ENCODE assay signal across 1 cellular context in the genomic region with DNA sequence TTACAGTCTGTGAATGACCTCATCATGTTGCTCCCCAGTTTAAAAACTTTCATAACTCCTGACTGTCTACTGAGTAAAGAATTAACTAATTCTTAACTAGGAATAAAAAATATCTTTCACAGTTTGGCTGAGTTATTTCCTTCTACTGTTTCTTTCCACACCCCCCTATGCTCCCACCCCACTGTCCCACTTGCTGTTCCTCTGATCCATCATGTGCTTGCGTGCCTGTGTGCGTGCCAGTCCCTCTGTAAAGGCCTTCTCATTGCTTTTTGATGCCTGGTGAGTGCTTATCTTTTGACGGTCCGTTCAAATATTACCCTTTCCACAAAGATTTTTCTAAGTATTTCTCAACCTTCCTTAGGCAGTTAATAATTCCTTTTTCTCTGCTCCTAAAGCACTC.
TF ChIP-seq lines count a peak whose summit lies in the region.

No MANE protein-coding gene starts in this region.

TF ChIP-seq in WTC11, 78 proteins besides CTCF, POLR2A, EP300 and RAD21 (continued from another document):
- TF ChIP-seq, protein P1, sequence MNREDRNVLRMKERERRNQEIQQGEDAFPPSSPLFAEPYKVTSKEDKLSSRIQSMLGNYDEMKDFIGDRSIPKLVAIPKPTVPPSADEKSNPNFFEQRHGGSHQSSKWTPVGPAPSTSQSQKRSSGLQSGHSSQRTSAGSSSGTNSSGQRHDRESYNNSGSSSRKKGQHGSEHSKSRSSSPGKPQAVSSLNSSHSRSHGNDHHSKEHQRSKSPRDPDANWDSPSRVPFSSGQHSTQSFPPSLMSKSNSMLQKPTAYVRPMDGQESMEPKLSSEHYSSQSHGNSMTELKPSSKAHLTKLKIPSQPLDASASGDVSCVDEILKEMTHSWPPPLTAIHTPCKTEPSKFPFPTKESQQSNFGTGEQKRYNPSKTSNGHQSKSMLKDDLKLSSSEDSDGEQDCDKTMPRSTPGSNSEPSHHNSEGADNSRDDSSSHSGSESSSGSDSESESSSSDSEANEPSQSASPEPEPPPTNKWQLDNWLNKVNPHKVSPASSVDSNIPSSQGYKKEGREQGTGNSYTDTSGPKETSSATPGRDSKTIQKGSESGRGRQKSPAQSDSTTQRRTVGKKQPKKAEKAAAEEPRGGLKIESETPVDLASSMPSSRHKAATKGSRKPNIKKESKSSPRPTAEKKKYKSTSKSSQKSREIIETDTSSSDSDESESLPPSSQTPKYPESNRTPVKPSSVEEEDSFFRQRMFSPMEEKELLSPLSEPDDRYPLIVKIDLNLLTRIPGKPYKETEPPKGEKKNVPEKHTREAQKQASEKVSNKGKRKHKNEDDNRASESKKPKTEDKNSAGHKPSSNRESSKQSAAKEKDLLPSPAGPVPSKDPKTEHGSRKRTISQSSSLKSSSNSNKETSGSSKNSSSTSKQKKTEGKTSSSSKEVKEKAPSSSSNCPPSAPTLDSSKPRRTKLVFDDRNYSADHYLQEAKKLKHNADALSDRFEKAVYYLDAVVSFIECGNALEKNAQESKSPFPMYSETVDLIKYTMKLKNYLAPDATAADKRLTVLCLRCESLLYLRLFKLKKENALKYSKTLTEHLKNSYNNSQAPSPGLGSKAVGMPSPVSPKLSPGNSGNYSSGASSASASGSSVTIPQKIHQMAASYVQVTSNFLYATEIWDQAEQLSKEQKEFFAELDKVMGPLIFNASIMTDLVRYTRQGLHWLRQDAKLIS (CRISPR knock-in tag; IDR thresholded peaks at IDR 0.05; ENCODE audit: borderline replicate concordance): no peak
- TF ChIP-seq NFYB (CRISPR knock-in tag; conservative IDR thresholded peaks at IDR 0.05; ENCODE audit: low read depth): no peak
- no peak for TF ChIP-seq NR2C2 (CRISPR knock-in tag; IDR thresholded peaks at IDR 0.05)
- TF ChIP-seq GTF2I (CRISPR knock-in tag; conservative IDR thresholded peaks at IDR 0.05): no peak
- no peak for TF ChIP-seq IRF2 (CRISPR knock-in tag; IDR thresholded peaks at IDR 0.05; ENCODE audit: borderline replicate concordance, low read depth)
- TF ChIP-seq, protein P2, sequence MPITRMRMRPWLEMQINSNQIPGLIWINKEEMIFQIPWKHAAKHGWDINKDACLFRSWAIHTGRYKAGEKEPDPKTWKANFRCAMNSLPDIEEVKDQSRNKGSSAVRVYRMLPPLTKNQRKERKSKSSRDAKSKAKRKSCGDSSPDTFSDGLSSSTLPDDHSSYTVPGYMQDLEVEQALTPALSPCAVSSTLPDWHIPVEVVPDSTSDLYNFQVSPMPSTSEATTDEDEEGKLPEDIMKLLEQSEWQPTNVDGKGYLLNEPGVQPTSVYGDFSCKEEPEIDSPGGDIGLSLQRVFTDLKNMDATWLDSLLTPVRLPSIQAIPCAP (CRISPR knock-in tag; IDR thresholded peaks at IDR 0.05): no peak
- no peak for TF ChIP-seq FOXP1 (CRISPR knock-in tag; IDR thresholded peaks at IDR 0.05; ENCODE audit: borderline replicate concordance)
- TF ChIP-seq, protein P3, sequence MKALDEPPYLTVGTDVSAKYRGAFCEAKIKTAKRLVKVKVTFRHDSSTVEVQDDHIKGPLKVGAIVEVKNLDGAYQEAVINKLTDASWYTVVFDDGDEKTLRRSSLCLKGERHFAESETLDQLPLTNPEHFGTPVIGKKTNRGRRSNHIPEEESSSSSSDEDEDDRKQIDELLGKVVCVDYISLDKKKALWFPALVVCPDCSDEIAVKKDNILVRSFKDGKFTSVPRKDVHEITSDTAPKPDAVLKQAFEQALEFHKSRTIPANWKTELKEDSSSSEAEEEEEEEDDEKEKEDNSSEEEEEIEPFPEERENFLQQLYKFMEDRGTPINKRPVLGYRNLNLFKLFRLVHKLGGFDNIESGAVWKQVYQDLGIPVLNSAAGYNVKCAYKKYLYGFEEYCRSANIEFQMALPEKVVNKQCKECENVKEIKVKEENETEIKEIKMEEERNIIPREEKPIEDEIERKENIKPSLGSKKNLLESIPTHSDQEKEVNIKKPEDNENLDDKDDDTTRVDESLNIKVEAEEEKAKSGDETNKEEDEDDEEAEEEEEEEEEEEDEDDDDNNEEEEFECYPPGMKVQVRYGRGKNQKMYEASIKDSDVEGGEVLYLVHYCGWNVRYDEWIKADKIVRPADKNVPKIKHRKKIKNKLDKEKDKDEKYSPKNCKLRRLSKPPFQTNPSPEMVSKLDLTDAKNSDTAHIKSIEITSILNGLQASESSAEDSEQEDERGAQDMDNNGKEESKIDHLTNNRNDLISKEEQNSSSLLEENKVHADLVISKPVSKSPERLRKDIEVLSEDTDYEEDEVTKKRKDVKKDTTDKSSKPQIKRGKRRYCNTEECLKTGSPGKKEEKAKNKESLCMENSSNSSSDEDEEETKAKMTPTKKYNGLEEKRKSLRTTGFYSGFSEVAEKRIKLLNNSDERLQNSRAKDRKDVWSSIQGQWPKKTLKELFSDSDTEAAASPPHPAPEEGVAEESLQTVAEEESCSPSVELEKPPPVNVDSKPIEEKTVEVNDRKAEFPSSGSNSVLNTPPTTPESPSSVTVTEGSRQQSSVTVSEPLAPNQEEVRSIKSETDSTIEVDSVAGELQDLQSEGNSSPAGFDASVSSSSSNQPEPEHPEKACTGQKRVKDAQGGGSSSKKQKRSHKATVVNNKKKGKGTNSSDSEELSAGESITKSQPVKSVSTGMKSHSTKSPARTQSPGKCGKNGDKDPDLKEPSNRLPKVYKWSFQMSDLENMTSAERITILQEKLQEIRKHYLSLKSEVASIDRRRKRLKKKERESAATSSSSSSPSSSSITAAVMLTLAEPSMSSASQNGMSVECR (CRISPR knock-in tag; IDR thresholded peaks at IDR 0.05; ENCODE audit: borderline replicate concordance): no peak
- no peak for TF ChIP-seq JAZF1 (CRISPR knock-in tag; IDR thresholded peaks at IDR 0.05)
